23 cellular contexts compared by ENCODE assay signal in the genomic region with DNA sequence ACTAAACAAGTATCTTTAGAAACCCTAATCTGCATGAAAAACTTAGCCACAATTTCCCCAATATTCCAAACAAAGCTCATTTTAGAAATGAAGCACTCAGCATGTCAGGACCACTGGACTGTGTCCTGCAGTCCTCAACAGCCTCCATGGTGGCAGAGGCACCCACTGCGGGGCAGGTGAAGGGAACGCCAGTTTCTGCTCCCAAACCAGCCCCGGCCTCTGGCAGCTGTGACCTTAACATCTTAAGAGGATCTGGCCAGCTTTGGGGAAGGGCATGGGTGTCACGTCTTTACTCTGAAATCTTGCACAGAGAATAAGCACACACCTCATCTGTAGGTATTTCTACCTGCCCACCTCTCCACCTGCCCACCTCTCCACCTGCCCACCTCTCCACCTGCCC.
"Had no signal": no experiment of that assay in that cellular context is flagged by ENCODE, and none has a peak within 500 bp of the region (broad histone marks: within the 10 kb centered on the region; RNA-seq: fewer than 3 reads in every experiment).

No MANE protein-coding gene starts in this region.

- DNase-seq: head of caudate nucleus; hippocampal formation; left ventricle myocardium inferior; ovary; retina; right cardiac atrium; small intestine; spleen; stimulated activated CD4-positive, alpha-beta T cell treated with anti-CD3 and anti-CD28 coated beads, Interleukin-4, amount 100 ng/mL, for 24 hours; stimulated activated naive CD4-positive, alpha-beta T cell; stomach; testis; thyroid gland; transverse colon; upper lobe of left lung had no signal

- H3K9me3 Mint-ChIP-seq: memory B cell; naive thymus-derived CD8-positive, alpha-beta T cell; nephron; stimulated activated effector memory CD8-positive, alpha-beta T cell treated with anti-CD3 and anti-CD28 coated beads, Interleukin-12 subunit alpha, Interleukin-12 subunit beta, amount 100 ng/mL, for 72 hours had no signal

- H3K4me3 ChIP-seq: left ventricle myocardium inferior, ovary, prostate gland, spleen, stomach, testis, thyroid gland, transverse colon, upper lobe of left lung, vagina had no signal

- ATAC-seq: naive thymus-derived CD8-positive, alpha-beta T cell; right cardiac atrium; sciatic nerve; stimulated activated effector memory CD8-positive, alpha-beta T cell treated with anti-CD3 and anti-CD28 coated beads, Interleukin-12 subunit alpha, Interleukin-12 subunit beta, amount 100 ng/mL, for 72 hours had no signal

- H3K27ac ChIP-seq: left ventricle myocardium inferior, ovary, prostate gland, spleen, stomach, testis, thyroid gland, transverse colon, upper lobe of left lung, vagina had no signal

- H3K36me3 Mint-ChIP-seq: memory B cell; naive thymus-derived CD8-positive, alpha-beta T cell; stimulated activated effector memory CD8-positive, alpha-beta T cell treated with anti-CD3 and anti-CD28 coated beads, Interleukin-12 subunit alpha, Interleukin-12 subunit beta, amount 100 ng/mL, for 72 hours had no signal

- H3K27ac Mint-ChIP-seq: memory B cell; nephron; stimulated activated effector memory CD8-positive, alpha-beta T cell treated with anti-CD3 and anti-CD28 coated beads, Interleukin-12 subunit alpha, Interleukin-12 subunit beta, amount 100 ng/mL, for 72 hours had no signal

- H3K4me1 ChIP-seq: left ventricle myocardium inferior, prostate gland, spleen, stomach, testis, thyroid gland, transverse colon, upper lobe of left lung, vagina had no signal

- H3K9me3 ChIP-seq: left ventricle myocardium inferior, ovary, prostate gland, spleen, stomach, testis, thyroid gland, transverse colon, upper lobe of left lung, vagina had no signal

- H3K4me1 Mint-ChIP-seq: memory B cell; stimulated activated effector memory CD8-positive, alpha-beta T cell treated with anti-CD3 and anti-CD28 coated beads, Interleukin-12 subunit alpha, Interleukin-12 subunit beta, amount 100 ng/mL, for 72 hours had no signal

- FAIRE-seq: keratinocyte, small intestine had no signal

- H3K27me3 ChIP-seq: ovary, testis, thyroid gland, transverse colon, upper lobe of left lung, vagina had no signal

- H3K36me3 ChIP-seq: left ventricle myocardium inferior, ovary, prostate gland, spleen, thyroid gland, transverse colon, upper lobe of left lung, vagina had no signal

- H3K4me3 Mint-ChIP-seq: memory B cell; naive thymus-derived CD8-positive, alpha-beta T cell; nephron; stimulated activated effector memory CD8-positive, alpha-beta T cell treated with anti-CD3 and anti-CD28 coated beads, Interleukin-12 subunit alpha, Interleukin-12 subunit beta, amount 100 ng/mL, for 72 hours had no signal
